ENCODE assay signal across 2 cellular contexts in the genomic region with DNA sequence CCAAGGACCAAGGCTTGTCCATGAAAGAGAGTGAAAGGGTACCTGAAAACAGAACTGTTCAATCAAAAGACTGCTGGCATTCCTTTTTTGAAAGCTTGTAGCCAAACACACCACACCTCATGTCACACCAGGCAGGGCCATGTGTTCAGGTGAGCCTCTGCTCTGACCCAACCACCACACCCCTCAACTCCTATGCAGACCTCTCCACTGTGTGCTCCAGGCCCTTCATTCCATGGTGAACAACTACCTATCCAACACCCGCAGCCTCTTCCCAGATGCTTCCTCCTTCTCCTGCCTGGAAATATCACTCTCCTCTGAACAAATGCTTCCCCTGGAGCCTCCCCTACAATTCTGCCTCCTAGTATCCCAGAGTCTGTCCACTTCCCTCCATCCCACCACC.
TF ChIP-seq lines count a peak whose summit lies in the region.

No MANE protein-coding gene starts in this region.

TF ChIP-seq in GM23338, 12 proteins besides CTCF, POLR2A, EP300 and RAD21 (continued from another document and continues in another):
- TF ChIP-seq CREB1 (CRISPR knock-in tag; IDR thresholded peaks at IDR 0.05; ENCODE audit: low read depth): no peak
- TF ChIP-seq, protein P1, sequence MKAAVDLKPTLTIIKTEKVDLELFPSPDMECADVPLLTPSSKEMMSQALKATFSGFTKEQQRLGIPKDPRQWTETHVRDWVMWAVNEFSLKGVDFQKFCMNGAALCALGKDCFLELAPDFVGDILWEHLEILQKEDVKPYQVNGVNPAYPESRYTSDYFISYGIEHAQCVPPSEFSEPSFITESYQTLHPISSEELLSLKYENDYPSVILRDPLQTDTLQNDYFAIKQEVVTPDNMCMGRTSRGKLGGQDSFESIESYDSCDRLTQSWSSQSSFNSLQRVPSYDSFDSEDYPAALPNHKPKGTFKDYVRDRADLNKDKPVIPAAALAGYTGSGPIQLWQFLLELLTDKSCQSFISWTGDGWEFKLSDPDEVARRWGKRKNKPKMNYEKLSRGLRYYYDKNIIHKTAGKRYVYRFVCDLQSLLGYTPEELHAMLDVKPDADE (IDR thresholded peaks at IDR 0.05): no peak
- no peak for TF ChIP-seq JUNB (IDR thresholded peaks at IDR 0.05; ENCODE audit: unreplicated experiment)
- TF ChIP-seq, protein P2, sequence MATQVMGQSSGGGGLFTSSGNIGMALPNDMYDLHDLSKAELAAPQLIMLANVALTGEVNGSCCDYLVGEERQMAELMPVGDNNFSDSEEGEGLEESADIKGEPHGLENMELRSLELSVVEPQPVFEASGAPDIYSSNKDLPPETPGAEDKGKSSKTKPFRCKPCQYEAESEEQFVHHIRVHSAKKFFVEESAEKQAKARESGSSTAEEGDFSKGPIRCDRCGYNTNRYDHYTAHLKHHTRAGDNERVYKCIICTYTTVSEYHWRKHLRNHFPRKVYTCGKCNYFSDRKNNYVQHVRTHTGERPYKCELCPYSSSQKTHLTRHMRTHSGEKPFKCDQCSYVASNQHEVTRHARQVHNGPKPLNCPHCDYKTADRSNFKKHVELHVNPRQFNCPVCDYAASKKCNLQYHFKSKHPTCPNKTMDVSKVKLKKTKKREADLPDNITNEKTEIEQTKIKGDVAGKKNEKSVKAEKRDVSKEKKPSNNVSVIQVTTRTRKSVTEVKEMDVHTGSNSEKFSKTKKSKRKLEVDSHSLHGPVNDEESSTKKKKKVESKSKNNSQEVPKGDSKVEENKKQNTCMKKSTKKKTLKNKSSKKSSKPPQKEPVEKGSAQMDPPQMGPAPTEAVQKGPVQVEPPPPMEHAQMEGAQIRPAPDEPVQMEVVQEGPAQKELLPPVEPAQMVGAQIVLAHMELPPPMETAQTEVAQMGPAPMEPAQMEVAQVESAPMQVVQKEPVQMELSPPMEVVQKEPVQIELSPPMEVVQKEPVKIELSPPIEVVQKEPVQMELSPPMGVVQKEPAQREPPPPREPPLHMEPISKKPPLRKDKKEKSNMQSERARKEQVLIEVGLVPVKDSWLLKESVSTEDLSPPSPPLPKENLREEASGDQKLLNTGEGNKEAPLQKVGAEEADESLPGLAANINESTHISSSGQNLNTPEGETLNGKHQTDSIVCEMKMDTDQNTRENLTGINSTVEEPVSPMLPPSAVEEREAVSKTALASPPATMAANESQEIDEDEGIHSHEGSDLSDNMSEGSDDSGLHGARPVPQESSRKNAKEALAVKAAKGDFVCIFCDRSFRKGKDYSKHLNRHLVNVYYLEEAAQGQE (IDR thresholded peaks at IDR 0.05; ENCODE audit: unreplicated experiment): no peak
- no peak for TF ChIP-seq EZH2phosphoT487 (IDR thresholded peaks at IDR 0.05; ENCODE audit: unreplicated experiment)
- TF ChIP-seq, protein P3, sequence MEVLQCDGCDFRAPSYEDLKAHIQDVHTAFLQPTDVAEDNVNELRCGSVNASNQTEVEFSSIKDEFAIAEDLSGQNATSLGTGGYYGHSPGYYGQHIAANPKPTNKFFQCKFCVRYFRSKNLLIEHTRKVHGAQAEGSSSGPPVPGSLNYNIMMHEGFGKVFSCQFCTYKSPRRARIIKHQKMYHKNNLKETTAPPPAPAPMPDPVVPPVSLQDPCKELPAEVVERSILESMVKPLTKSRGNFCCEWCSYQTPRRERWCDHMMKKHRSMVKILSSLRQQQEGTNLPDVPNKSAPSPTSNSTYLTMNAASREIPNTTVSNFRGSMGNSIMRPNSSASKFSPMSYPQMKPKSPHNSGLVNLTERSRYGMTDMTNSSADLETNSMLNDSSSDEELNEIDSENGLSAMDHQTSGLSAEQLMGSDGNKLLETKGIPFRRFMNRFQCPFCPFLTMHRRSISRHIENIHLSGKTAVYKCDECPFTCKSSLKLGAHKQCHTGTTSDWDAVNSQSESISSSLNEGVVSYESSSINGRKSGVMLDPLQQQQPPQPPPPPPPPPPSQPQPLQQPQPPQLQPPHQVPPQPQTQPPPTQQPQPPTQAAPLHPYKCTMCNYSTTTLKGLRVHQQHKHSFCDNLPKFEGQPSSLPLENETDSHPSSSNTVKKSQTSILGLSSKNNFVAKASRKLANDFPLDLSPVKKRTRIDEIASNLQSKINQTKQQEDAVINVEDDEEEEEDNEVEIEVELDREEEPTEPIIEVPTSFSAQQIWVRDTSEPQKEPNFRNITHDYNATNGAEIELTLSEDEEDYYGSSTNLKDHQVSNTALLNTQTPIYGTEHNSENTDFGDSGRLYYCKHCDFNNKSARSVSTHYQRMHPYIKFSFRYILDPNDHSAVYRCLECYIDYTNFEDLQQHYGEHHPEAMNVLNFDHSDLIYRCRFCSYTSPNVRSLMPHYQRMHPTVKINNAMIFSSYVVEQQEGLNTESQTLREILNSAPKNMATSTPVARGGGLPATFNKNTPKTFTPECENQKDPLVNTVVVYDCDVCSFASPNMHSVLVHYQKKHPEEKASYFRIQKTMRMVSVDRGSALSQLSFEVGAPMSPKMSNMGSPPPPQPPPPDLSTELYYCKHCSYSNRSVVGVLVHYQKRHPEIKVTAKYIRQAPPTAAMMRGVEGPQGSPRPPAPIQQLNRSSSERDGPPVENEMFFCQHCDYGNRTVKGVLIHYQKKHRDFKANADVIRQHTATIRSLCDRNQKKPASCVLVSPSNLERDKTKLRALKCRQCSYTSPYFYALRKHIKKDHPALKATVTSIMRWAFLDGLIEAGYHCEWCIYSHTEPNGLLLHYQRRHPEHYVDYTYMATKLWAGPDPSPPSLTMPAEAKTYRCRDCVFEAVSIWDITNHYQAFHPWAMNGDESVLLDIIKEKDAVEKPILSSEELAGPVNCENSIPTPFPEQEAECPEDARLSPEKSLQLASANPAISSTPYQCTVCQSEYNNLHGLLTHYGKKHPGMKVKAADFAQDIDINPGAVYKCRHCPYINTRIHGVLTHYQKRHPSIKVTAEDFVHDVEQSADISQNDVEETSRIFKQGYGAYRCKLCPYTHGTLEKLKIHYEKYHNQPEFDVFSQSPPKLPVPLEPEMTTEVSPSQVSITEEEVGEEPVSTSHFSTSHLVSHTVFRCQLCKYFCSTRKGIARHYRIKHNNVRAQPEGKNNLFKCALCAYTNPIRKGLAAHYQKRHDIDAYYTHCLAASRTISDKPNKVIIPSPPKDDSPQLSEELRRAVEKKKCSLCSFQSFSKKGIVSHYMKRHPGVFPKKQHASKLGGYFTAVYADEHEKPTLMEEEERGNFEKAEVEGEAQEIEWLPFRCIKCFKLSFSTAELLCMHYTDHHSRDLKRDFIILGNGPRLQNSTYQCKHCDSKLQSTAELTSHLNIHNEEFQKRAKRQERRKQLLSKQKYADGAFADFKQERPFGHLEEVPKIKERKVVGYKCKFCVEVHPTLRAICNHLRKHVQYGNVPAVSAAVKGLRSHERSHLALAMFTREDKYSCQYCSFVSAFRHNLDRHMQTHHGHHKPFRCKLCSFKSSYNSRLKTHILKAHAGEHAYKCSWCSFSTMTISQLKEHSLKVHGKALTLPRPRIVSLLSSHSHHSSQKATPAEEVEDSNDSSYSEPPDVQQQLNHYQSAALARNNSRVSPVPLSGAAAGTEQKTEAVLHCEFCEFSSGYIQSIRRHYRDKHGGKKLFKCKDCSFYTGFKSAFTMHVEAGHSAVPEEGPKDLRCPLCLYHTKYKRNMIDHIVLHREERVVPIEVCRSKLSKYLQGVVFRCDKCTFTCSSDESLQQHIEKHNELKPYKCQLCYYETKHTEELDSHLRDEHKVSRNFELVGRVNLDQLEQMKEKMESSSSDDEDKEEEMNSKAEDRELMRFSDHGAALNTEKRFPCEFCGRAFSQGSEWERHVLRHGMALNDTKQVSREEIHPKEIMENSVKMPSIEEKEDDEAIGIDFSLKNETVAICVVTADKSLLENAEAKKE (CRISPR knock-in tag; IDR thresholded peaks at IDR 0.05): no peak
- no peak for TF ChIP-seq POLR2AphosphoS5 (IDR thresholded peaks at IDR 0.05; ENCODE audit: low read depth)
- no peak for TF ChIP-seq EZH2 (IDR thresholded peaks at IDR 0.05; ENCODE audit: low read depth, unreplicated experiment)
- TF ChIP-seq NANOG (IDR thresholded peaks at IDR 0.05; ENCODE audit: borderline replicate concordance): no peak
- TF ChIP-seq STAT1 (IDR thresholded peaks at IDR 0.05; ENCODE audit: unreplicated experiment): no peak

TF ChIP-seq in K562, 482 proteins besides CTCF, POLR2A, EP300 and RAD21 (continued from another document and continues in another):
- no peak for TF ChIP-seq SIN3A (IDR thresholded peaks at IDR 0.05; ENCODE audit: borderline replicate concordance in 2 of 2, control insufficient read depth in 1 of 2, low read depth in 2 of 2, low read length in 2 of 2)
- peak; percentile 19; the same call in 1 of the 2 replicates for TF ChIP-seq SMAD3 (CRISPR knock-in tag; conservative IDR thresholded peaks at IDR 0.05)
- TF ChIP-seq HMGN3 (IDR thresholded peaks at IDR 0.05; ENCODE audit: borderline replicate concordance, extremely low read depth, insufficient read length, low read depth, low read length): no peak
- TF ChIP-seq, protein P4, sequence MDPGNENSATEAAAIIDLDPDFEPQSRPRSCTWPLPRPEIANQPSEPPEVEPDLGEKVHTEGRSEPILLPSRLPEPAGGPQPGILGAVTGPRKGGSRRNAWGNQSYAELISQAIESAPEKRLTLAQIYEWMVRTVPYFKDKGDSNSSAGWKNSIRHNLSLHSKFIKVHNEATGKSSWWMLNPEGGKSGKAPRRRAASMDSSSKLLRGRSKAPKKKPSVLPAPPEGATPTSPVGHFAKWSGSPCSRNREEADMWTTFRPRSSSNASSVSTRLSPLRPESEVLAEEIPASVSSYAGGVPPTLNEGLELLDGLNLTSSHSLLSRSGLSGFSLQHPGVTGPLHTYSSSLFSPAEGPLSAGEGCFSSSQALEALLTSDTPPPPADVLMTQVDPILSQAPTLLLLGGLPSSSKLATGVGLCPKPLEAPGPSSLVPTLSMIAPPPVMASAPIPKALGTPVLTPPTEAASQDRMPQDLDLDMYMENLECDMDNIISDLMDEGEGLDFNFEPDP (CRISPR knock-in tag; IDR thresholded peaks at IDR 0.05): peak; percentile 58; the same call in 1 of the 2 replicates
- TF ChIP-seq, protein P5, sequence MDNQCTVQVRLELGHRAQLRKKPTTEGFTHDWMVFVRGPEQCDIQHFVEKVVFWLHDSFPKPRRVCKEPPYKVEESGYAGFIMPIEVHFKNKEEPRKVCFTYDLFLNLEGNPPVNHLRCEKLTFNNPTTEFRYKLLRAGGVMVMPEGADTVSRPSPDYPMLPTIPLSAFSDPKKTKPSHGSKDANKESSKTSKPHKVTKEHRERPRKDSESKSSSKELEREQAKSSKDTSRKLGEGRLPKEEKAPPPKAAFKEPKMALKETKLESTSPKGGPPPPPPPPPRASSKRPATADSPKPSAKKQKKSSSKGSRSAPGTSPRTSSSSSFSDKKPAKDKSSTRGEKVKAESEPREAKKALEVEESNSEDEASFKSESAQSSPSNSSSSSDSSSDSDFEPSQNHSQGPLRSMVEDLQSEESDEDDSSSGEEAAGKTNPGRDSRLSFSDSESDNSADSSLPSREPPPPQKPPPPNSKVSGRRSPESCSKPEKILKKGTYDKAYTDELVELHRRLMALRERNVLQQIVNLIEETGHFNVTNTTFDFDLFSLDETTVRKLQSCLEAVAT (IDR thresholded peaks at IDR 0.05): no peak
- TF ChIP-seq BACH1 (tag; IDR thresholded peaks at IDR 0.05): 0 out of 2 replicates have a peak, but pooled peaks have one; percentile 4
- TF ChIP-seq, protein P6, sequence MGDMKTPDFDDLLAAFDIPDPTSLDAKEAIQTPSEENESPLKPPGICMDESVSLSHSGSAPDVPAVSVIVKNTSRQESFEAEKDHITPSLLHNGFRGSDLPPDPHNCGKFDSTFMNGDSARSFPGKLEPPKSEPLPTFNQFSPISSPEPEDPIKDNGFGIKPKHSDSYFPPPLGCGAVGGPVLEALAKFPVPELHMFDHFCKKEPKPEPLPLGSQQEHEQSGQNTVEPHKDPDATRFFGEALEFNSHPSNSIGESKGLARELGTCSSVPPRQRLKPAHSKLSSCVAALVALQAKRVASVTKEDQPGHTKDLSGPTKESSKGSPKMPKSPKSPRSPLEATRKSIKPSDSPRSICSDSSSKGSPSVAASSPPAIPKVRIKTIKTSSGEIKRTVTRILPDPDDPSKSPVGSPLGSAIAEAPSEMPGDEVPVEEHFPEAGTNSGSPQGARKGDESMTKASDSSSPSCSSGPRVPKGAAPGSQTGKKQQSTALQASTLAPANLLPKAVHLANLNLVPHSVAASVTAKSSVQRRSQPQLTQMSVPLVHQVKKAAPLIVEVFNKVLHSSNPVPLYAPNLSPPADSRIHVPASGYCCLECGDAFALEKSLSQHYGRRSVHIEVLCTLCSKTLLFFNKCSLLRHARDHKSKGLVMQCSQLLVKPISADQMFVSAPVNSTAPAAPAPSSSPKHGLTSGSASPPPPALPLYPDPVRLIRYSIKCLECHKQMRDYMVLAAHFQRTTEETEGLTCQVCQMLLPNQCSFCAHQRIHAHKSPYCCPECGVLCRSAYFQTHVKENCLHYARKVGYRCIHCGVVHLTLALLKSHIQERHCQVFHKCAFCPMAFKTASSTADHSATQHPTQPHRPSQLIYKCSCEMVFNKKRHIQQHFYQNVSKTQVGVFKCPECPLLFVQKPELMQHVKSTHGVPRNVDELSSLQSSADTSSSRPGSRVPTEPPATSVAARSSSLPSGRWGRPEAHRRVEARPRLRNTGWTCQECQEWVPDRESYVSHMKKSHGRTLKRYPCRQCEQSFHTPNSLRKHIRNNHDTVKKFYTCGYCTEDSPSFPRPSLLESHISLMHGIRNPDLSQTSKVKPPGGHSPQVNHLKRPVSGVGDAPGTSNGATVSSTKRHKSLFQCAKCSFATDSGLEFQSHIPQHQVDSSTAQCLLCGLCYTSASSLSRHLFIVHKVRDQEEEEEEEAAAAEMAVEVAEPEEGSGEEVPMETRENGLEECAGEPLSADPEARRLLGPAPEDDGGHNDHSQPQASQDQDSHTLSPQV (IDR thresholded peaks at IDR 0.05): peak; percentile 49
- TF ChIP-seq NR4A1 (CRISPR knock-in tag; IDR thresholded peaks at IDR 0.05): 0 out of 2 replicates have a peak, but pooled peaks have one; percentile 2
- no peak for TF ChIP-seq NR4A1 (tag; IDR thresholded peaks at IDR 0.05)
- no peak for TF ChIP-seq SMC3 (conservative IDR thresholded peaks at IDR 0.05; ENCODE audit: insufficient read depth, low read depth, low read length)
- 0 out of 2 replicates have a peak, but pooled peaks have one; percentile 31 for TF ChIP-seq ERF (CRISPR knock-in tag; IDR thresholded peaks at IDR 0.05)
- TF ChIP-seq EWSR1 (IDR thresholded peaks at IDR 0.05; ENCODE audit: borderline replicate concordance, low read depth, partially characterized antibody): no peak
- 0 out of 2 replicates have a peak, but pooled peaks have one; percentile 12 for TF ChIP-seq GATAD2A (IDR thresholded peaks at IDR 0.05)
- TF ChIP-seq TOE1 (IDR thresholded peaks at IDR 0.05; ENCODE audit: borderline replicate concordance): no peak
- TF ChIP-seq TOE1 (CRISPR knock-in tag; IDR thresholded peaks at IDR 0.05; ENCODE audit: borderline replicate concordance, low read depth): no peak
- TF ChIP-seq GTF2A2 (tag; IDR thresholded peaks at IDR 0.05): 0 out of 2 replicates have a peak, but pooled peaks have one; percentile 45
- TF ChIP-seq HDGF (IDR thresholded peaks at IDR 0.05): 0 out of 2 replicates have a peak, but pooled peaks have one; percentile 47
- TF ChIP-seq ZFX (CRISPR knock-in tag; IDR thresholded peaks at IDR 0.05): no peak
- peak; percentile 84 for TF ChIP-seq DMBX1 (CRISPR knock-in tag; IDR thresholded peaks at IDR 0.05; ENCODE audit: borderline replicate concordance)
- TF ChIP-seq RBFOX2 (IDR thresholded peaks at IDR 0.05; ENCODE audit: low read depth, low read length): 0 out of 2 replicates have a peak, but pooled peaks have one; percentile 17
- TF ChIP-seq, protein P7, sequence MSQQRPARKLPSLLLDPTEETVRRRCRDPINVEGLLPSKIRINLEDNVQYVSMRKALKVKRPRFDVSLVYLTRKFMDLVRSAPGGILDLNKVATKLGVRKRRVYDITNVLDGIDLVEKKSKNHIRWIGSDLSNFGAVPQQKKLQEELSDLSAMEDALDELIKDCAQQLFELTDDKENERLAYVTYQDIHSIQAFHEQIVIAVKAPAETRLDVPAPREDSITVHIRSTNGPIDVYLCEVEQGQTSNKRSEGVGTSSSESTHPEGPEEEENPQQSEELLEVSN (IDR thresholded peaks at IDR 0.05; ENCODE audit: borderline replicate concordance in 1 of 2, extremely low read depth in 1 of 2, insufficient read depth in 1 of 2, insufficient read length in 1 of 2, low read depth in 1 of 2, low read length in 1 of 2, poor library complexity in 1 of 2, severe bottlenecking in 1 of 2): peak; percentile 44 to 67
- no peak for TF ChIP-seq ZFP1 (CRISPR knock-in tag; IDR thresholded peaks at IDR 0.05)
